ENCODE assay signal across 22 cellular contexts in the genomic region with DNA sequence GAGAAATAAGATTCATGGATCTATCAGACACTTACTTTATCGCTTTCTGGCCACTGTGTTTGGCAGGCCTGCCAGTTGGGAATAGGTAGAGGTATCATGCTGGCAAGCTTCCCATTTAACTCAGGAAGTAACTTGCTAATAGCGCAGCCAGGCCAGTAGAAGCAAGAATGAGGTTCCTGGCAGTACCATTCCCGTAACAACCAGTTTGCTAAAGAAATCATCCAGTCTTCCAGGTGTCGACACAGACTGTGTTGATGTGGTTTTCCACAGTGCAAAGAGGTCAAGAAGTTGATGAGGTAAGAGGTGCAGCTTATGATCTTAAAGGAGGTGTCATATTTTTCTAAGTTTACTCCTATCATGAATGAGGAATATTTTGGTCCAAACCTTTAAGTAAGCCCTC. TPM values are rescaled to one million over a fixed set of nuclear protein-coding genes. Genes with fewer than 3 reads are reported as not detected.
DNase-seq lines count a peak whose midpoint lies in the region; ATAC-seq and TF ChIP-seq lines count a peak whose summit lies in the region.
"Had no signal": no experiment of that assay in that cellular context is flagged by ENCODE, and none has a peak within 500 bp of the region (broad histone marks: within the 10 kb centered on the region; RNA-seq: fewer than 3 reads in every experiment).

No MANE protein-coding gene starts in this region.

- H3K79me2 ChIP-seq in GM23338 (replicated peaks; ENCODE audit: insufficient read depth), result no peaks in the 10 kb centered on the region

- no peak overlapping the region for H3K4me3 ChIP-seq in GM23338
- no peak overlapping the region for H3K4me3 ChIP-seq in RWPE2 (ENCODE audit: severe bottlenecking)
- H3K4me3 ChIP-seq in epithelial cell of esophagus (ENCODE audit: low read length), result no peak overlapping the region
- H3K4me3 ChIP-seq: A549, HAP-1, K562 had no signal

- H3K36me3 Mint-ChIP-seq in GM23338 (ENCODE audit: low read depth), result no peaks in the 10 kb centered on the region

- no peaks in the 10 kb centered on the region for H3K27me3 Mint-ChIP-seq in GM23338 (ENCODE audit: insufficient read depth, low read depth, poor library complexity)
- H3K27me3 Mint-ChIP-seq: B cell had no signal

- H3K36me3 ChIP-seq in GM23338 (ENCODE audit: insufficient read depth), result no peaks in the 10 kb centered on the region
- H3K36me3 ChIP-seq in RWPE2 (ENCODE audit: low read depth), result no peaks in the 10 kb centered on the region
- H3K36me3 ChIP-seq: HAP-1 had no signal

- TF ChIP-seq CTCF in GM23338 (conservative IDR thresholded peaks at IDR 0.05; ENCODE audit: low read depth in 2 of 2) (no peak), RWPE2 (IDR thresholded peaks at IDR 0.05; ENCODE audit: poor library complexity, severe bottlenecking) (no peak), epithelial cell of esophagus (IDR thresholded peaks at IDR 0.05; ENCODE audit: insufficient read depth, low read depth, low read length, missing control alignments) (no peak)

- no peak overlapping the region for H3K27ac Mint-ChIP-seq in GM23338
- H3K27ac Mint-ChIP-seq: B cell, CD14-positive monocyte had no signal

- no peak overlapping the region for H3K4me2 ChIP-seq in GM23338
- H3K4me2 ChIP-seq: A549 had no signal

- peak; percentile 27 for DNase-seq in GM23338 (ENCODE audit: low spot score)
- no peak for DNase-seq in RWPE2 (ENCODE audit: low spot score)
- peak; percentile 88 for DNase-seq in epithelial cell of esophagus (ENCODE audit: low read depth)
- DNase-seq in mucosa of gallbladder (ENCODE audit: low spot score), result peak; percentile 68
- no peak for DNase-seq in GDM1 (lab: John Stamatoyannopoulos, UW)
- no peak for DNase-seq in globus pallidus (ENCODE audit: low spot score)
- no peak for DNase-seq in pons (ENCODE audit: low spot score)
- DNase-seq: DMS53; MM.1S; NCI-H1048; NCI-H1436; NCI-H187 treated with DMSO at 0.1 percent for 48 hours; NCI-H2107; NK-92 treated with Interleukin-12 subunit alpha and Interleukin-12 subunit beta, amount 100 ng/mL, for 24 hours had no signal

- no peak for ATAC-seq in GM23338
- ATAC-seq in RWPE2 (ENCODE audit: low read depth), result peak; percentile 54; the same call in 2 of the 3 replicates
- no peak for ATAC-seq in HG02798 (IDR thresholded peaks at IDR 0.05; ENCODE audit: poor library complexity, unreplicated experiment)
- ATAC-seq: A549, HepG2, K562, Panc1 had no signal

- H3K4me1 Mint-ChIP-seq in GM23338, result peaks cover 19% of the 10 kb centered on the region; the same call in 2 of the 3 replicates

- H4K20me1 ChIP-seq in GM23338 (replicated peaks; ENCODE audit: insufficient read depth), result no peaks in the 10 kb centered on the region

- no peaks in the 10 kb centered on the region; the same call in 1 of the 2 replicates for H3K4me1 ChIP-seq in GM23338 (ENCODE audit: insufficient read depth)
- no peaks in the 10 kb centered on the region for H3K4me1 ChIP-seq in RWPE2 (ENCODE audit: insufficient read depth, poor library complexity, severe bottlenecking)
- H3K4me1 ChIP-seq: A549, HAP-1 had no signal

- H3F3A ChIP-seq in GM23338 (replicated peaks; ENCODE audit: low read depth), result no peaks in the 10 kb centered on the region

- H3K27me3 ChIP-seq in GM23338 (ENCODE audit: insufficient read depth) (no peaks in the 10 kb centered on the region), RWPE2 (ENCODE audit: insufficient read depth, poor library complexity, severe bottlenecking) (no peaks in the 10 kb centered on the region)

- no peak overlapping the region for H3K4me3 Mint-ChIP-seq in GM23338
- H3K4me3 Mint-ChIP-seq: B cell, CD14-positive monocyte had no signal

- H3K9me2 ChIP-seq in GM23338 (ENCODE audit: insufficient read depth), result no peaks in the 10 kb centered on the region

- H2AFZ ChIP-seq in GM23338, result no peak overlapping the region

- peaks cover 4% of the 10 kb centered on the region for H3K9me3 ChIP-seq in RWPE2 (ENCODE audit: severe bottlenecking)
- H3K9me3 ChIP-seq: A549, HAP-1 had no signal

- H3K27ac ChIP-seq in GM23338 (ENCODE audit: low read depth) (no peak overlapping the region), RWPE2 (ENCODE audit: poor library complexity, severe bottlenecking) (no peak overlapping the region)
- H3K27ac ChIP-seq: A549 had no signal

- no peaks in the 10 kb centered on the region for H3K9me3 Mint-ChIP-seq in GM23338

TF ChIP-seq in GM23338, 12 proteins besides CTCF, POLR2A, EP300 and RAD21:
- TF ChIP-seq POLR2AphosphoS5 (IDR thresholded peaks at IDR 0.05; ENCODE audit: low read depth), result no peak

RNA-seq across cellular contexts. Expression of a gene that starts 46.2 kb away (rescaled TPM):
- total RNA-seq in GM23338 (2014; rRNA removed; shearing (Covaris generic)), result 37.9 and 44.5 TPM in 2 replicates
- polyA plus RNA-seq in GM23338 (2016; fragmentation: Nextera tagmentation; extraction: Ambion mirVana), result 42.4 and 46.9 TPM in 2 replicates
- 9.8 TPM for total RNA-seq in mucosa of gallbladder

Comparison
In these comparisons a context has a peak if more than half of its experiments do, and no peak if none do; other contexts are left out.
1. DNase-seq: peak in GM23338 (single experiment), epithelial cell of esophagus (single experiment) and mucosa of gallbladder (single experiment); none in RWPE2 (single experiment), GDM1 (single experiment), globus pallidus (single experiment) and pons (single experiment).